1 cellular context compared by ENCODE assay signal in the genomic region with DNA sequence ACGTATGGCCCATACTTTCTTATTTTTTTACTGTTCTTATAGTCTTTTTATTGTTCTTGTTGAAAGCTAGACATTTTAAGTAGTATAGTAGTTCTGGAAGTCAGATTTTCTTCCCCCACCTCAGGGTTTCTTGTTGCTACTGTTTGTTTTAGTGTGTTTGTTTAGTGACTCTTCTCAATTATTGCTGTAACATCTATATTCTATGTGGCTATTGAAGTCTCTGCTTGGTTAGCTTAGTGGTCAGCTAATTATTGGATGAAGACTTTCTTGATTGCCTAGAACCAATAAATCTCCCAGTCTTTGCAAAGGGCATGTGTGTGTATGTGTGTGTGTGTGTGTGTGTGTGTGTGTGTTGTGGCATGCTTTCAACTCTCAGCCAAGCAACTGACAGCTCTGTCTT.
TF ChIP-seq lines count a peak whose summit lies in the region.

No MANE protein-coding gene starts in this region.

TF ChIP-seq in HepG2, 621 proteins besides CTCF, POLR2A, EP300 and RAD21:
- no peak for TF ChIP-seq ZNF7 (CRISPR knock-in tag; IDR thresholded peaks at IDR 0.05)
- no peak for TF ChIP-seq CHD2 (IDR thresholded peaks at IDR 0.05; ENCODE audit: low read depth, low read length)
- no peak for TF ChIP-seq ISL2 (CRISPR knock-in tag; IDR thresholded peaks at IDR 0.05)
- TF ChIP-seq, protein P1, sequence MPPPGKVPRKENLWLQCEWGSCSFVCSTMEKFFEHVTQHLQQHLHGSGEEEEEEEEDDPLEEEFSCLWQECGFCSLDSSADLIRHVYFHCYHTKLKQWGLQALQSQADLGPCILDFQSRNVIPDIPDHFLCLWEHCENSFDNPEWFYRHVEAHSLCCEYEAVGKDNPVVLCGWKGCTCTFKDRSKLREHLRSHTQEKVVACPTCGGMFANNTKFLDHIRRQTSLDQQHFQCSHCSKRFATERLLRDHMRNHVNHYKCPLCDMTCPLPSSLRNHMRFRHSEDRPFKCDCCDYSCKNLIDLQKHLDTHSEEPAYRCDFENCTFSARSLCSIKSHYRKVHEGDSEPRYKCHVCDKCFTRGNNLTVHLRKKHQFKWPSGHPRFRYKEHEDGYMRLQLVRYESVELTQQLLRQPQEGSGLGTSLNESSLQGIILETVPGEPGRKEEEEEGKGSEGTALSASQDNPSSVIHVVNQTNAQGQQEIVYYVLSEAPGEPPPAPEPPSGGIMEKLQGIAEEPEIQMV (CRISPR knock-in tag; IDR thresholded peaks at IDR 0.05; ENCODE audit: low read depth): no peak
- no peak for TF ChIP-seq GLI4 (CRISPR knock-in tag; IDR thresholded peaks at IDR 0.05; ENCODE audit: borderline replicate concordance)
